13 cellular contexts compared by ENCODE assay signal in genomic region chr5:59125961-59126360, GRCh38.
DNase-seq lines count a peak whose midpoint lies in the region; ATAC-seq and TF ChIP-seq lines count a peak whose summit lies in the region.
"Had no signal": no experiment of that assay in that cellular context is flagged by ENCODE, and none has a peak within 500 bp of the region (broad histone marks: within the 10 kb centered on the region; RNA-seq: fewer than 3 reads in every experiment).

No MANE protein-coding gene starts in this region.

- H3K27me3 Mint-ChIP-seq in CD4-positive, CD25-positive, alpha-beta regulatory T cell, result no peaks in the 10 kb centered on the region
- H3K27me3 Mint-ChIP-seq: activated T-helper 17 cell treated with anti-CD3 and anti-CD28 coated beads, Interleukin-2, amount 50 U/mL, for 72 hours; central memory CD8-positive, alpha-beta T cell had no signal

- no peak for TF ChIP-seq CTCF in PC-3 (conservative IDR thresholded peaks at IDR 0.05; ENCODE audit: low read depth, low read length)
- no peak for TF ChIP-seq CTCF in gastrocnemius medialis (IDR thresholded peaks at IDR 0.05 in 4 of 5, conservative IDR thresholded peaks at IDR 0.05 in 1 of 5)

- ATAC-seq in CD4-positive, CD25-positive, alpha-beta regulatory T cell (ENCODE audit: low read depth in 2 of 2), result no peak
- no peak for ATAC-seq in PC-3
- no peak for ATAC-seq in right cardiac atrium
- ATAC-seq in gastrocnemius medialis, result no peak
- no peak for ATAC-seq in HG03095 (IDR thresholded peaks at IDR 0.05; ENCODE audit: unreplicated experiment)
- ATAC-seq: activated T-helper 17 cell treated with anti-CD3 and anti-CD28 coated beads, Interleukin-2, amount 50 U/mL, for 72 hours had no signal

- no peaks in the 10 kb centered on the region for H3F3A ChIP-seq in PC-3 (ENCODE audit: low read length, unreplicated experiment)

- H3K36me3 ChIP-seq in CD4-positive, CD25-positive, alpha-beta regulatory T cell (ENCODE audit: control insufficient read depth, insufficient read depth, low read length), result no peaks in the 10 kb centered on the region
- H3K36me3 ChIP-seq in PC-3 (ENCODE audit: low read depth, low read length) (no peaks in the 10 kb centered on the region), gastrocnemius medialis (no peaks in the 10 kb centered on the region), Karpas-422 (ENCODE audit: insufficient read depth, low read length) (no peaks in the 10 kb centered on the region)
- H3K36me3 ChIP-seq: MG63 had no signal

- peaks cover 0 to 5% (median 0%) of the 10 kb centered on the region in 7 donors for H3K9me3 Mint-ChIP-seq in CD4-positive, CD25-positive, alpha-beta regulatory T cell
- H3K9me3 Mint-ChIP-seq: activated T-helper 17 cell treated with anti-CD3 and anti-CD28 coated beads, Interleukin-2, amount 50 U/mL, for 72 hours; central memory CD8-positive, alpha-beta T cell had no signal

- CTCF ChIA-PET in PC-3 (lab: Charles Lee), result no interaction called here

- no peak for TF ChIP-seq POLR2A in gastrocnemius medialis (IDR thresholded peaks at IDR 0.05)

- H3K79me2 ChIP-seq in PC-3 (ENCODE audit: low read length) (no peaks in the 10 kb centered on the region), Karpas-422 (ENCODE audit: low read length) (no peaks in the 10 kb centered on the region)

- peaks cover 0 to 6% (median 3%) of the 10 kb centered on the region in 4 donors for H3K4me1 Mint-ChIP-seq in CD4-positive, CD25-positive, alpha-beta regulatory T cell
- H3K4me1 Mint-ChIP-seq: central memory CD8-positive, alpha-beta T cell had no signal

- no peaks in the 10 kb centered on the region for H3K36me3 Mint-ChIP-seq in CD4-positive, CD25-positive, alpha-beta regulatory T cell

- peak overlapping the region; percentile 70 for H3K4me3 ChIP-seq in CD4-positive, CD25-positive, alpha-beta regulatory T cell (ENCODE audit: low read depth, low read length)
- H3K4me3 ChIP-seq in PC-3 (ENCODE audit: low read length) (no peak overlapping the region), right cardiac atrium (ENCODE audit: low read length) (no peak overlapping the region), gastrocnemius medialis (peak overlapping the region in 3 of 4 donors; percentile 40 to 53 (median 42)), Karpas-422 (ENCODE audit: low read length) (no peak overlapping the region)
- H3K4me3 ChIP-seq: MG63 had no signal

- no peak for DNase-seq in CD4-positive, CD25-positive, alpha-beta regulatory T cell
- DNase-seq in PC-3, result no peak
- DNase-seq in right cardiac atrium, result no peak
- DNase-seq in gastrocnemius medialis, result no peak
- DNase-seq in Karpas-422, result no peak
- DNase-seq in NCI-H524 treated with DMSO at 0.1 percent for 48 hours (lab: John Stamatoyannopoulos, UW), result no peak
- DNase-seq in NCI-H69 (lab: John Stamatoyannopoulos, UW), result no peak
- DNase-seq: activated CD4-positive, alpha-beta T cell treated with anti-CD3 and anti-CD28 coated beads for 1 hour; MG63 had no signal

- no TSS peak for BruUV-seq in PC-3 (replicated peaks; lab: Mats Ljungman, UMichigan)

- no peaks in the 10 kb centered on the region for H3K9me3 ChIP-seq in CD4-positive, CD25-positive, alpha-beta regulatory T cell (ENCODE audit: control insufficient read depth in 2 of 2, low read length in 2 of 2)
- H3K9me3 ChIP-seq in PC-3 (ENCODE audit: low read length) (no peaks in the 10 kb centered on the region), right cardiac atrium (ENCODE audit: control insufficient read depth, low read length) (no peaks in the 10 kb centered on the region), gastrocnemius medialis (no peaks in the 10 kb centered on the region), Karpas-422 (ENCODE audit: low read length) (no peaks in the 10 kb centered on the region)
- H3K9me3 ChIP-seq: MG63 had no signal

- POLR2A ChIA-PET in PC-3 (lab: Charles Lee; ENCODE audit: unreplicated experiment), result no interaction called here

- H3K4me2 ChIP-seq in PC-3 (ENCODE audit: low read length), result 0 out of 2 replicates have a peak overlapping the region, but pooled peaks have one; percentile 22
- H3K4me2 ChIP-seq in Karpas-422 (ENCODE audit: low read depth, low read length, poor library complexity, severe bottlenecking), result no peak overlapping the region

- no peaks in the 10 kb centered on the region for H3K9me2 ChIP-seq in PC-3 (replicated peaks; ENCODE audit: low read length)
- H3K9me2 ChIP-seq in Karpas-422 (replicated peaks; ENCODE audit: insufficient read depth, low read length), result no peaks in the 10 kb centered on the region

- no peak overlapping the region for H3K27ac Mint-ChIP-seq in CD4-positive, CD25-positive, alpha-beta regulatory T cell
- H3K27ac Mint-ChIP-seq: activated T-helper 17 cell treated with anti-CD3 and anti-CD28 coated beads, Interleukin-2, amount 50 U/mL, for 72 hours had no signal

- no peak overlapping the region for H3K4me3 Mint-ChIP-seq in CD4-positive, CD25-positive, alpha-beta regulatory T cell
- H3K4me3 Mint-ChIP-seq: activated T-helper 17 cell treated with anti-CD3 and anti-CD28 coated beads, Interleukin-2, amount 50 U/mL, for 72 hours; central memory CD8-positive, alpha-beta T cell had no signal

- in situ Hi-C loops in gastrocnemius medialis (cut with MboI; ENCODE audit: low sequenced_read_pairs in 4 of 4), result no loop called here

- H3K27me3 ChIP-seq in CD4-positive, CD25-positive, alpha-beta regulatory T cell (ENCODE audit: control insufficient read depth, insufficient read depth, low read length), result no peaks in the 10 kb centered on the region
- H3K27me3 ChIP-seq in PC-3 (ENCODE audit: low read length) (no peaks in the 10 kb centered on the region), right cardiac atrium (ENCODE audit: control insufficient read depth, insufficient read depth) (no peaks in the 10 kb centered on the region), gastrocnemius medialis (no peaks in the 10 kb centered on the region), Karpas-422 (ENCODE audit: low read length) (no peaks in the 10 kb centered on the region)
- H3K27me3 ChIP-seq: MG63 had no signal

- 44% methylated on average over 2 of the region's 2 CpGs for WGBS in right cardiac atrium

- no peak overlapping the region for H3K9ac ChIP-seq in PC-3 (ENCODE audit: low read length)
- H3K9ac ChIP-seq in Karpas-422 (ENCODE audit: low read length), result no peak overlapping the region

- H4K20me1 ChIP-seq in PC-3 (ENCODE audit: low read length) (no peaks in the 10 kb centered on the region), Karpas-422 (ENCODE audit: insufficient read depth, low read depth, low read length) (no peaks in the 10 kb centered on the region)

- peak overlapping the region; percentile 82 for H3K27ac ChIP-seq in CD4-positive, CD25-positive, alpha-beta regulatory T cell (ENCODE audit: insufficient read depth, low read length, poor library complexity, severe bottlenecking)
- no peak overlapping the region for H3K27ac ChIP-seq in PC-3 (ENCODE audit: low read length)
- peak overlapping the region; percentile 66 for H3K27ac ChIP-seq in right cardiac atrium (ENCODE audit: low read length)
- H3K27ac ChIP-seq in gastrocnemius medialis, result peak overlapping the region; percentile 78 to 89 (median 86)
- H3K27ac ChIP-seq in Karpas-422 (ENCODE audit: low read length), result no peak overlapping the region
- H3K27ac ChIP-seq: C4-2B had no signal

- H2AFZ ChIP-seq in PC-3 (ENCODE audit: low read length) (no peak overlapping the region), Karpas-422 (ENCODE audit: low read length) (no peak overlapping the region)

- intact Hi-C loops in PC-3 (cut with micrococcal nuclease) (loop anchor here (5.0 kb wide), 1 partner anchor 94 kb away; no protein-coding TSS in a partner anchor), right cardiac atrium (cut with DNase I) (loop anchor here in 2 of 4 donors (5.0 kb wide), 2 partner anchors 41 to 89 kb away; no protein-coding TSS in a partner anchor), gastrocnemius medialis (cut with DNase I; ENCODE audit: low total_unique reads) (no loop called here)

- peaks cover 40% of the 10 kb centered on the region for H3K4me1 ChIP-seq in CD4-positive, CD25-positive, alpha-beta regulatory T cell (ENCODE audit: control insufficient read depth, insufficient read depth, low read length, poor library complexity, severe bottlenecking)
- H3K4me1 ChIP-seq in PC-3 (ENCODE audit: insufficient read depth, low read length) (peaks cover 20% of the 10 kb centered on the region), right cardiac atrium (ENCODE audit: control insufficient read depth, insufficient read depth, low read length) (peaks cover 8% of the 10 kb centered on the region), gastrocnemius medialis (peaks cover 53 to 71% of the 10 kb centered on the region in 2 donors), Karpas-422 (ENCODE audit: low read length) (no peaks in the 10 kb centered on the region)

Comparison
In these comparisons a context has a peak if more than half of its experiments do, and no peak if none do; other contexts are left out.
1. H3K27ac ChIP-seq: peak in CD4-positive, CD25-positive, alpha-beta regulatory T cell (single experiment), right cardiac atrium (single experiment) and gastrocnemius medialis (4 of 4); none in PC-3 (single experiment) and Karpas-422 (single experiment).
2. H3K4me3 ChIP-seq: peak in CD4-positive, CD25-positive, alpha-beta regulatory T cell (single experiment) and gastrocnemius medialis (3 of 4); none in PC-3 (single experiment), right cardiac atrium (single experiment) and Karpas-422 (single experiment).